In the genomic region with DNA sequence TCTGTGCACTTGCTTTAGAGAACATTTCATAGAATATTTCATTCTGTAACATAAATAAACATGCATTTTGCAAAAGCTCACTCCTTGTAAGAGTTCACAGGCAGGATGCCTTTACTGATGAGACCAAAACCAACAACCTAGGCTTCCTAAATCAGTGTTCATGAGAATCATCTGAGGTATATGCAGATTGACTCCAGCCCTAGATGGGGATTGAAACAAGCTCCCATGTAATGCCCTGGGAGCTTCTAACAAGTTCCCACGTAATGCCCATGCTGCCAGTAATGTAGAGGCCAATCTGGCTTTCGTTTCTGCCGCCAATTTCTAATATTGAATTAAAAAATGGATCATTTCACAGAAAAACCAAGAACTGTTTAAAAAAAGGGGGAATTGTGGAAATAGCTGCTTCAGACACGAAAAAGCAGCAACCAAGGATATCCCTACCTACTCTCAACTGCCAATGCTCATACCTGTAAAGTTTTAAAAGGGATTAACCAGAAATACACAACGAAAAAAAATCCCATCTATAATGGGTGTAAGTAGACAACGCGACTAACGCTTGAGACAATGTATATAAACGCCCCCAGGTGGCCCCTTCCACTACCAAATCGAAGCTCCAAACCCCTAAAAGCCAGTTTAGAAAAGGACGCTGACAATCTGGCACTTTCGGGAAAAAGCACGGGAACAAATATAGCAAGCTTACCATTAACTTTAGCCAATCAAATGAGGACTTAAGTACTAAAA, we compare ENCODE assay signal across 8 cellular contexts.
DNase-seq lines count a peak whose midpoint lies in the region; ATAC-seq, FAIRE-seq and TF ChIP-seq lines count a peak whose summit lies in the region.

No MANE protein-coding gene starts in this region.

- H3K27ac ChIP-seq in endothelial cell of umbilical vein (ENCODE audit: insufficient read depth, low read depth, low read length), result peak overlapping the region; percentile 72
- H3K27ac ChIP-seq in suprapubic skin, result no peak overlapping the region
- no peak overlapping the region for H3K27ac ChIP-seq in tibial nerve
- no peak overlapping the region for H3K27ac ChIP-seq in sigmoid colon

- H3K36me3 ChIP-seq in endothelial cell of umbilical vein (ENCODE audit: control insufficient read depth in 2 of 2, extremely low read depth in 1 of 2, insufficient read depth in 2 of 2, low read length in 2 of 2) (no peaks in the 10 kb centered on the region), suprapubic skin (no peaks in the 10 kb centered on the region), tibial nerve (no peaks in the 10 kb centered on the region), sigmoid colon (no peaks in the 10 kb centered on the region)

- H2AFZ ChIP-seq in endothelial cell of umbilical vein (ENCODE audit: low read depth, low read length), result peak overlapping the region; percentile 73

- ATAC-seq in activated naive CD8-positive, alpha-beta T cell treated with anti-CD3 and anti-CD28 coated beads, Interleukin-2, amount 50 U/mL, for 24 hours, result no peak
- ATAC-seq in GM19452 (IDR thresholded peaks at IDR 0.05; ENCODE audit: unreplicated experiment), result no peak

- H3K27ac Mint-ChIP-seq in activated naive CD8-positive, alpha-beta T cell treated with anti-CD3 and anti-CD28 coated beads, Interleukin-2, amount 50 U/mL, for 24 hours, result no peak overlapping the region
- no peak overlapping the region for H3K27ac Mint-ChIP-seq in activated naive CD8-positive, alpha-beta T cell treated with anti-CD3 and anti-CD28 coated beads for 36 hours

- no peaks in the 10 kb centered on the region for H4K20me1 ChIP-seq in endothelial cell of umbilical vein (replicated peaks; ENCODE audit: control insufficient read depth, extremely low read depth, insufficient read depth, low read length)

- H3K9me3 Mint-ChIP-seq in activated naive CD8-positive, alpha-beta T cell treated with anti-CD3 and anti-CD28 coated beads, Interleukin-2, amount 50 U/mL, for 24 hours, result no peaks in the 10 kb centered on the region
- no peaks in the 10 kb centered on the region for H3K9me3 Mint-ChIP-seq in activated naive CD8-positive, alpha-beta T cell treated with anti-CD3 and anti-CD28 coated beads for 36 hours

- no peak overlapping the region for H3K4me3 Mint-ChIP-seq in activated naive CD8-positive, alpha-beta T cell treated with anti-CD3 and anti-CD28 coated beads, Interleukin-2, amount 50 U/mL, for 24 hours
- H3K4me3 Mint-ChIP-seq in activated naive CD8-positive, alpha-beta T cell treated with anti-CD3 and anti-CD28 coated beads for 36 hours, result no peak overlapping the region

- CTCF ChIA-PET in endothelial cell of umbilical vein (lab: Charles Lee), result interaction anchor here (0.9 to 3.0 kb wide), 10 partner anchors 9 to 325 kb away, joined by 3 to 29 read pairs (median 6); a partner anchor contains a TSS

- H3K4me1 ChIP-seq in endothelial cell of umbilical vein (ENCODE audit: control insufficient read depth, extremely low read depth, insufficient read depth, low read length) (peaks cover 19% of the 10 kb centered on the region), suprapubic skin (peaks cover 29% of the 10 kb centered on the region), tibial nerve (peaks cover 0 to 29% (median 3%) of the 10 kb centered on the region in 4 donors), sigmoid colon (peaks cover 0 to 25% (median 22%) of the 10 kb centered on the region in 4 donors)

- no peak for FAIRE-seq in endothelial cell of umbilical vein (lab: Jason Lieb, UNC)

- dilution Hi-C loops in endothelial cell of umbilical vein (cut with MboI; ENCODE audit: extremely low pct_ligation_motif_present, low sequenced_read_pairs), result no loop called here

- peaks cover 3% of the 10 kb centered on the region for H3K36me3 Mint-ChIP-seq in activated naive CD8-positive, alpha-beta T cell treated with anti-CD3 and anti-CD28 coated beads, Interleukin-2, amount 50 U/mL, for 24 hours (ENCODE audit: low read depth)
- peaks cover 3% of the 10 kb centered on the region for H3K36me3 Mint-ChIP-seq in activated naive CD8-positive, alpha-beta T cell treated with anti-CD3 and anti-CD28 coated beads for 36 hours

- TF ChIP-seq POLR2A in endothelial cell of umbilical vein (IDR thresholded peaks at IDR 0.05; ENCODE audit: low read depth, low read length) (peak; percentile 72), suprapubic skin (IDR thresholded peaks at IDR 0.05) (no peak), tibial nerve (IDR thresholded peaks at IDR 0.05) (no peak), sigmoid colon (IDR thresholded peaks at IDR 0.05) (no peak)

- no peaks in the 10 kb centered on the region for H3K9me1 ChIP-seq in endothelial cell of umbilical vein (replicated peaks; ENCODE audit: control insufficient read depth, extremely low read depth, insufficient read depth, low read length)

- 31% methylated on average over 13 of the region's 13 CpGs for WGBS in suprapubic skin
- 20 to 23% methylated on average over 13 of the region's 13 CpGs for WGBS in tibial nerve, 2 donors
- 17 to 30% methylated on average over 13 of the region's 13 CpGs for WGBS in sigmoid colon, 2 donors

- POLR2A ChIA-PET in endothelial cell of umbilical vein (lab: Charles Lee), result interaction anchor here (1.1 to 7.3 kb wide), 3 partner anchors 14 to 54 kb away, joined by 3 to 60 read pairs (median 6); a partner anchor contains a TSS

- BruUV-seq in endothelial cell of umbilical vein (replicated peaks; lab: Mats Ljungman, UMichigan), result no TSS peak

- H3K27me3 ChIP-seq in endothelial cell of umbilical vein (ENCODE audit: control insufficient read depth in 2 of 2, insufficient read depth in 2 of 2, low read length in 2 of 2), result no peaks in the 10 kb centered on the region
- H3K27me3 ChIP-seq in suprapubic skin, result no peaks in the 10 kb centered on the region
- peaks cover 0 to 73% of the 10 kb centered on the region in 2 donors for H3K27me3 ChIP-seq in tibial nerve
- H3K27me3 ChIP-seq in sigmoid colon, result peaks cover 10 to 60% (median 32%) of the 10 kb centered on the region in 3 donors

- peak overlapping the region; percentile 76 for H3K9ac ChIP-seq in endothelial cell of umbilical vein (replicated peaks; ENCODE audit: extremely low read depth, insufficient read depth, low read length)

- H3K27me3 Mint-ChIP-seq in activated naive CD8-positive, alpha-beta T cell treated with anti-CD3 and anti-CD28 coated beads, Interleukin-2, amount 50 U/mL, for 24 hours, result peaks cover 3% of the 10 kb centered on the region
- peaks cover 6% of the 10 kb centered on the region for H3K27me3 Mint-ChIP-seq in activated naive CD8-positive, alpha-beta T cell treated with anti-CD3 and anti-CD28 coated beads for 36 hours

- no peaks in the 10 kb centered on the region for H3K79me2 ChIP-seq in endothelial cell of umbilical vein (ENCODE audit: control insufficient read depth, insufficient read depth, low read length)

- H3K9me3 ChIP-seq in endothelial cell of umbilical vein (replicated peaks; ENCODE audit: control insufficient read depth, insufficient read depth, low read length) (no peaks in the 10 kb centered on the region), suprapubic skin (no peaks in the 10 kb centered on the region), tibial nerve (no peaks in the 10 kb centered on the region), sigmoid colon (no peaks in the 10 kb centered on the region)

- TF ChIP-seq CTCF in endothelial cell of umbilical vein (IDR thresholded peaks at IDR 0.05; ENCODE audit: extremely low read depth in 1 of 2, insufficient read depth in 1 of 2, low read depth in 1 of 2, low read length in 2 of 2), result peak in 1 of 2 donors; percentile 2
- no peak for TF ChIP-seq CTCF in suprapubic skin (IDR thresholded peaks at IDR 0.05)
- no peak for TF ChIP-seq CTCF in tibial nerve (IDR thresholded peaks at IDR 0.05)
- TF ChIP-seq CTCF in sigmoid colon (IDR thresholded peaks at IDR 0.05), result no peak

- intact Hi-C loops in endothelial cell of umbilical vein (cut with micrococcal nuclease) (loop anchor here (2.0 to 5.0 kb wide), 3 partner anchors 113 to 238 kb away; a partner anchor contains a TSS), sigmoid colon (cut with DNase I) (loop anchor here (5.0 kb wide), 1 partner anchor 33 kb away; no protein-coding TSS in a partner anchor)

- H3K4me1 Mint-ChIP-seq in activated naive CD8-positive, alpha-beta T cell treated with anti-CD3 and anti-CD28 coated beads, Interleukin-2, amount 50 U/mL, for 24 hours, result peaks cover 23% of the 10 kb centered on the region
- peaks cover 27% of the 10 kb centered on the region for H3K4me1 Mint-ChIP-seq in activated naive CD8-positive, alpha-beta T cell treated with anti-CD3 and anti-CD28 coated beads for 36 hours

- H3K4me3 ChIP-seq in endothelial cell of umbilical vein (replicated peaks in 1 of 3; ENCODE audit: insufficient read depth in 1 of 3, low read depth in 1 of 3, low read length in 3 of 3), result peak overlapping the region; percentile 41 to 77 (median 51)
- H3K4me3 ChIP-seq in suprapubic skin, result peak overlapping the region; percentile 59
- H3K4me3 ChIP-seq in tibial nerve, result no peak overlapping the region
- no peak overlapping the region for H3K4me3 ChIP-seq in sigmoid colon

- peak; percentile 33 for DNase-seq in activated naive CD8-positive, alpha-beta T cell treated with anti-CD3 and anti-CD28 coated beads, Interleukin-2, amount 50 U/mL, for 24 hours
- DNase-seq in activated naive CD8-positive, alpha-beta T cell treated with anti-CD3 and anti-CD28 coated beads for 36 hours, result no peak
- DNase-seq in NOMO-1 treated with dmso at 0.1 percent for 144 hours (lab: John Stamatoyannopoulos, UW; ENCODE audit: unreplicated experiment), result peak; percentile 42
- DNase-seq in endothelial cell of umbilical vein (ENCODE audit: low read depth, low spot score), result no peak
- no peak for DNase-seq in suprapubic skin (ENCODE audit: low spot score in 2 of 2)
- no peak for DNase-seq in tibial nerve (ENCODE audit: low spot score in 2 of 2)
- DNase-seq in sigmoid colon, result no peak

- TF ChIP-seq EP300 in suprapubic skin (IDR thresholded peaks at IDR 0.05), result no peak
- TF ChIP-seq EP300 in tibial nerve (IDR thresholded peaks at IDR 0.05), result no peak
- no peak for TF ChIP-seq EP300 in sigmoid colon (IDR thresholded peaks at IDR 0.05)

- H3K4me2 ChIP-seq in endothelial cell of umbilical vein (ENCODE audit: insufficient read depth, low read length), result peak overlapping the region; percentile 98

TF ChIP-seq in endothelial cell of umbilical vein, 7 proteins besides CTCF, POLR2A, EP300 and RAD21:
- TF ChIP-seq FOS (IDR thresholded peaks at IDR 0.05; ENCODE audit: borderline replicate concordance, insufficient read depth, low read length) (no peak), POLR2AphosphoS5 (IDR thresholded peaks at IDR 0.05; ENCODE audit: insufficient read depth, low read depth, low read length) (peak; percentile 78)
TF ChIP-seq in endothelial cell of umbilical vein: peak in this region for 1.

Comparison
In these comparisons a context has a peak if more than half of its experiments do, and no peak if none do; other contexts are left out.
1. DNase-seq: peak in activated naive CD8-positive, alpha-beta T cell treated with anti-CD3 and anti-CD28 coated beads, Interleukin-2, amount 50 U/mL, for 24 hours (single experiment) and NOMO-1 treated with dmso at 0.1 percent for 144 hours (single experiment); none in activated naive CD8-positive, alpha-beta T cell treated with anti-CD3 and anti-CD28 coated beads for 36 hours (single experiment), endothelial cell of umbilical vein (single experiment), suprapubic skin (0 of 2), tibial nerve (0 of 2) and sigmoid colon (single experiment).
2. H3K4me3 ChIP-seq: peak in endothelial cell of umbilical vein (3 of 3) and suprapubic skin (single experiment); none in tibial nerve (0 of 4) and sigmoid colon (0 of 4).